32 cellular contexts compared by ENCODE assay signal in genomic region chr2:62822549-62822948, GRCh38.
"Had no signal": no experiment of that assay in that cellular context is flagged by ENCODE, and none has a peak within 500 bp of the region (broad histone marks: within the 10 kb centered on the region; RNA-seq: fewer than 3 reads in every experiment).

No MANE protein-coding gene starts in this region.

- H3K9me3 Mint-ChIP-seq: activated naive CD4-positive, alpha-beta T cell treated with anti-CD3 and anti-CD28 coated beads, Interleukin-2, amount 50 U/mL, for 72 hours; activated T-helper 2 cell treated with anti-CD3 and anti-CD28 coated beads, Interferon-gamma antibody, Interleukin-2, Interleukin-4, amounts not matched to agents 10 μg/mL and 5 μg/mL and 100 μg/mL, durations not matched to agents 14 hours and 24 hours and 36 hours had no signal

- DNase-seq: activated CD4-positive, alpha-beta T cell treated with anti-CD3 and anti-CD28 coated beads, Interleukin-2, amount 10 ng/mL, durations not matched to agents 24 days and 14 days; activated CD4-positive, alpha-beta T cell treated with anti-CD3 and anti-CD28 coated beads, Interleukin-2, amount 50 U/mL, for 4 hours; activated CD8-positive, alpha-beta T cell treated with anti-CD3 and anti-CD28 coated beads, Interleukin-2, amount 10 ng/mL, durations not matched to agents 7 days and 5 days; activated gamma-delta T cell; activated naive CD4-positive, alpha-beta T cell treated with Interleukin-2 at 50 U/mL for 16 hours; activated T-cell treated with anti-CD3 and anti-CD28 coated beads, Interleukin-2, amount 50 U/mL, for 24 hours; adrenal gland; caudate nucleus; MM.1S; MV-4-11; NCI-H1092; NCI-H1436 treated with DMSO at 0.1 percent for 48 hours; NCI-H1694 treated with DMSO at 0.1 percent for 48 hours; NCI-H2029; NCI-H345; NCI-H524 treated with DMSO at 0.1 percent for 48 hours; NK-92 treated with Interleukin-12 subunit alpha and Interleukin-12 subunit beta, amount 100 ng/mL, for 24 hours; PC-3; Peyer's patch; SIG-M5; SW 1271; T-helper 1 cell; T-helper 2 cell; T-helper 9 cell had no signal

- H3K4me3 Mint-ChIP-seq: activated CD4-positive, alpha-beta T cell treated with anti-CD3 and anti-CD28 coated beads, Interleukin-2, amount 10 ng/mL, durations not matched to agents 24 days and 14 days; activated CD8-positive, alpha-beta T cell treated with anti-CD3 and anti-CD28 coated beads, Interleukin-2, amount 10 ng/mL, durations not matched to agents 7 days and 5 days; activated T-cell treated with anti-CD3 and anti-CD28 coated beads, Interleukin-2, amount 50 U/mL, for 24 hours; brain had no signal

- H3K9ac ChIP-seq: KMS-11 had no signal

- H3K27me3 Mint-ChIP-seq: activated CD4-positive, alpha-beta T cell treated with anti-CD3 and anti-CD28 coated beads, Interleukin-2, amount 10 ng/mL, durations not matched to agents 24 days and 14 days; activated T-cell treated with anti-CD3 and anti-CD28 coated beads, Interleukin-2, amount 50 U/mL, for 24 hours; brain had no signal

- H3K4me1 ChIP-seq: Peyer's patch had no signal

- H3K36me3 ChIP-seq: adrenal gland had no signal

- H3K27ac Mint-ChIP-seq: activated CD4-positive, alpha-beta T cell treated with anti-CD3 and anti-CD28 coated beads, Interleukin-2, amount 10 ng/mL, durations not matched to agents 24 days and 14 days; activated CD8-positive, alpha-beta T cell treated with anti-CD3 and anti-CD28 coated beads, Interleukin-2, amount 10 ng/mL, durations not matched to agents 7 days and 5 days; activated naive CD4-positive, alpha-beta T cell treated with anti-CD3 and anti-CD28 coated beads, Interleukin-2, amount 50 U/mL, for 72 hours; activated T-cell treated with anti-CD3 and anti-CD28 coated beads, Interleukin-2, amount 50 U/mL, for 24 hours; activated T-helper 2 cell treated with anti-CD3 and anti-CD28 coated beads, Interferon-gamma antibody, Interleukin-2, Interleukin-4, amounts not matched to agents 10 μg/mL and 5 μg/mL and 100 μg/mL, durations not matched to agents 14 hours and 24 hours and 36 hours had no signal

- H3K4me2 ChIP-seq: KMS-11 had no signal

- FAIRE-seq: astrocyte, bronchial epithelial cell had no signal

- H3K27me3 ChIP-seq: adrenal gland, Peyer's patch had no signal

- H3K4me3 ChIP-seq: adrenal gland, Peyer's patch had no signal

- H3K9me3 ChIP-seq: adrenal gland, Peyer's patch had no signal

- ATAC-seq: activated CD8-positive, alpha-beta T cell treated with anti-CD3 and anti-CD28 coated beads, Interleukin-2, amount 10 ng/mL, durations not matched to agents 7 days and 5 days; activated naive CD4-positive, alpha-beta T cell treated with anti-CD3 and anti-CD28 coated beads, Interleukin-2, amount 50 U/mL, for 72 hours; PC-3; Right ventricle myocardium inferior had no signal

- H3K27ac ChIP-seq: adrenal gland, KMS-11, Peyer's patch, RWPE1 had no signal
